Comparison of ENCODE assay signal across 1 cellular context in the genomic region with DNA sequence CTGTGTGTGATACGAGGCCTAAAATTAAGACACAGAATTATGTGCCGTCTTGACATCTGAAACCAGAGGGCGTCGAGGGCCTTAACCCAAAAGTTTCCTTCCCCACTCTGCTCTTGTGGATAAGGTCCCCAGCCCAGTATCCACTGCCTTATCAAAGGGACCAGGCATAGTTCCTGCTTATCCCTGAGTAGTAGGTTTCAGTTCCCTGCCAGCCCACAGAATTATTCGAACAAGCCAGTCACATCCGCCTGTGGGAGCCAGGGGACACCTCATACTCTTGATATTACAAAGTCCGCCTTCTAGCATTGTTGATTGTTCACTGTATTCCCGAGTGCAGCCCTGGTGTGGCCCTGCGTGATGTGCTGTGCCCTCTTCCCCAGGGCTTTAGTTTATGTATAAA.
TF ChIP-seq lines count a peak whose summit lies in the region.

No MANE protein-coding gene starts in this region.

TF ChIP-seq in K562, 482 proteins besides CTCF, POLR2A, EP300 and RAD21 (continued from another document):
- TF ChIP-seq GTF3C2 (IDR thresholded peaks at IDR 0.05; ENCODE audit: borderline replicate concordance, extremely low read depth, insufficient read length) (no peak), RBM14 (IDR thresholded peaks at IDR 0.05; ENCODE audit: borderline replicate concordance, insufficient read depth, low read depth, low read length) (no peak), ZBTB7A (IDR thresholded peaks at IDR 0.05; ENCODE audit: borderline replicate concordance, control insufficient read depth, low read depth, low read length) (no peak), TRIM24 (IDR thresholded peaks at IDR 0.05) (peak; percentile 62 to 69; a peak in 3 of 4 replicates), NFIC (IDR thresholded peaks at IDR 0.05) (peak; percentile 73), STAT5A (IDR thresholded peaks at IDR 0.05; ENCODE audit: borderline replicate concordance, low read length) (peak; percentile 77), NELFE (IDR thresholded peaks at IDR 0.05; ENCODE audit: insufficient read depth, insufficient read length) (no peak), MBD2 (IDR thresholded peaks at IDR 0.05; ENCODE audit: borderline replicate concordance, low read depth) (0 out of 2 replicates have a peak, but pooled peaks have one; percentile 34), POLR2AphosphoS5 (IDR thresholded peaks at IDR 0.05; ENCODE audit: control insufficient read depth, insufficient read depth, low read depth, low read length) (peak; percentile 87), NBN (IDR thresholded peaks at IDR 0.05; ENCODE audit: low read depth) (no peak), ZNF586 (CRISPR knock-in tag; conservative IDR thresholded peaks at IDR 0.05) (no peak), SREBF2 (CRISPR knock-in tag; IDR thresholded peaks at IDR 0.05) (no peak), PCBP2 (IDR thresholded peaks at IDR 0.05; ENCODE audit: low read depth, low read length, poor library complexity, severe bottlenecking) (no peak), LEF1 (IDR thresholded peaks at IDR 0.05) (peak; percentile 58; the same call in 1 of the 2 replicates), CREB1 (IDR thresholded peaks at IDR 0.05) (peak; percentile 31; the same call in 1 of the 2 replicates), CREB1 (CRISPR knock-in tag; IDR thresholded peaks at IDR 0.05) (no peak), CREM (IDR thresholded peaks at IDR 0.05; ENCODE audit: low read depth) (peak; percentile 24; the same call in 1 of the 2 replicates), CBX8 (IDR thresholded peaks at IDR 0.05; ENCODE audit: borderline replicate concordance, extremely low read depth, low read depth, low read length, poor library complexity, severe bottlenecking) (no peak), SP2 (IDR thresholded peaks at IDR 0.05; ENCODE audit: extremely low read depth, low read depth, low read length, poor library complexity, severe bottlenecking) (no peak), CBFA2T2 (conservative IDR thresholded peaks at IDR 0.05) (peak; percentile 89), ZNF780A (CRISPR knock-in tag; IDR thresholded peaks at IDR 0.05) (no peak), ELF4 (CRISPR knock-in tag; IDR thresholded peaks at IDR 0.05) (no peak), POLR2AphosphoS2 (IDR thresholded peaks at IDR 0.05; ENCODE audit: low read length) (no peak), KDM2B (CRISPR knock-in tag; IDR thresholded peaks at IDR 0.05) (no peak), IFI16 (CRISPR knock-in tag; IDR thresholded peaks at IDR 0.05) (no peak), ZNF766 (CRISPR knock-in tag; conservative IDR thresholded peaks at IDR 0.05) (no peak), ZNF324 (CRISPR knock-in tag; IDR thresholded peaks at IDR 0.05) (no peak), CCNT2 (IDR thresholded peaks at IDR 0.05; ENCODE audit: borderline replicate concordance, extremely low read depth, insufficient read length, low read depth, low read length) (peak; percentile 45), ARID1B (IDR thresholded peaks at IDR 0.05) (peak; percentile 91), TCF3 (CRISPR knock-in tag; IDR thresholded peaks at IDR 0.05) (peak; percentile 86), CC2D1A (IDR thresholded peaks at IDR 0.05) (peak; percentile 85), ZNF217 (CRISPR knock-in tag; IDR thresholded peaks at IDR 0.05) (no peak), ZNF77 (CRISPR knock-in tag; IDR thresholded peaks at IDR 0.05) (no peak), CBFA2T3 (IDR thresholded peaks at IDR 0.05) (peak; percentile 94), TEAD4 (IDR thresholded peaks at IDR 0.05; ENCODE audit: low read length) (peak; percentile 93), TEAD4 (CRISPR knock-in tag; IDR thresholded peaks at IDR 0.05; ENCODE audit: borderline replicate concordance) (no peak), PML (IDR thresholded peaks at IDR 0.05; ENCODE audit: low read length) (peak; percentile 79), JUND (IDR thresholded peaks at IDR 0.05; ENCODE audit: borderline replicate concordance, low read depth, low read length) (0 out of 2 replicates have a peak, but pooled peaks have one; percentile 17), JUND (tag; IDR thresholded peaks at IDR 0.05; ENCODE audit: borderline replicate concordance, low read depth, low read length) (no peak; the same call in 2 of the 3 replicates), ZNF316 (IDR thresholded peaks at IDR 0.05) (no peak), TAL1 (IDR thresholded peaks at IDR 0.05) (peak; percentile 92), JUNB (CRISPR knock-in tag; conservative IDR thresholded peaks at IDR 0.05) (no peak)
- TF ChIP-seq, protein P1, sequence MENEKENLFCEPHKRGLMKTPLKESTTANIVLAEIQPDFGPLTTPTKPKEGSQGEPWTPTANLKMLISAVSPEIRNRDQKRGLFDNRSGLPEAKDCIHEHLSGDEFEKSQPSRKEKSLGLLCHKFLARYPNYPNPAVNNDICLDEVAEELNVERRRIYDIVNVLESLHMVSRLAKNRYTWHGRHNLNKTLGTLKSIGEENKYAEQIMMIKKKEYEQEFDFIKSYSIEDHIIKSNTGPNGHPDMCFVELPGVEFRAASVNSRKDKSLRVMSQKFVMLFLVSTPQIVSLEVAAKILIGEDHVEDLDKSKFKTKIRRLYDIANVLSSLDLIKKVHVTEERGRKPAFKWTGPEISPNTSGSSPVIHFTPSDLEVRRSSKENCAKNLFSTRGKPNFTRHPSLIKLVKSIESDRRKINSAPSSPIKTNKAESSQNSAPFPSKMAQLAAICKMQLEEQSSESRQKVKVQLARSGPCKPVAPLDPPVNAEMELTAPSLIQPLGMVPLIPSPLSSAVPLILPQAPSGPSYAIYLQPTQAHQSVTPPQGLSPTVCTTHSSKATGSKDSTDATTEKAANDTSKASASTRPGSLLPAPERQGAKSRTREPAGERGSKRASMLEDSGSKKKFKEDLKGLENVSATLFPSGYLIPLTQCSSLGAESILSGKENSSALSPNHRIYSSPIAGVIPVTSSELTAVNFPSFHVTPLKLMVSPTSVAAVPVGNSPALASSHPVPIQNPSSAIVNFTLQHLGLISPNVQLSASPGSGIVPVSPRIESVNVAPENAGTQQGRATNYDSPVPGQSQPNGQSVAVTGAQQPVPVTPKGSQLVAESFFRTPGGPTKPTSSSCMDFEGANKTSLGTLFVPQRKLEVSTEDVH (IDR thresholded peaks at IDR 0.05; ENCODE audit: low read depth, partially characterized antibody): no peak
- TF ChIP-seq, protein P2, sequence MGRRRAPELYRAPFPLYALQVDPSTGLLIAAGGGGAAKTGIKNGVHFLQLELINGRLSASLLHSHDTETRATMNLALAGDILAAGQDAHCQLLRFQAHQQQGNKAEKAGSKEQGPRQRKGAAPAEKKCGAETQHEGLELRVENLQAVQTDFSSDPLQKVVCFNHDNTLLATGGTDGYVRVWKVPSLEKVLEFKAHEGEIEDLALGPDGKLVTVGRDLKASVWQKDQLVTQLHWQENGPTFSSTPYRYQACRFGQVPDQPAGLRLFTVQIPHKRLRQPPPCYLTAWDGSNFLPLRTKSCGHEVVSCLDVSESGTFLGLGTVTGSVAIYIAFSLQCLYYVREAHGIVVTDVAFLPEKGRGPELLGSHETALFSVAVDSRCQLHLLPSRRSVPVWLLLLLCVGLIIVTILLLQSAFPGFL (CRISPR knock-in tag; IDR thresholded peaks at IDR 0.05): no peak
- TF ChIP-seq, protein P3, sequence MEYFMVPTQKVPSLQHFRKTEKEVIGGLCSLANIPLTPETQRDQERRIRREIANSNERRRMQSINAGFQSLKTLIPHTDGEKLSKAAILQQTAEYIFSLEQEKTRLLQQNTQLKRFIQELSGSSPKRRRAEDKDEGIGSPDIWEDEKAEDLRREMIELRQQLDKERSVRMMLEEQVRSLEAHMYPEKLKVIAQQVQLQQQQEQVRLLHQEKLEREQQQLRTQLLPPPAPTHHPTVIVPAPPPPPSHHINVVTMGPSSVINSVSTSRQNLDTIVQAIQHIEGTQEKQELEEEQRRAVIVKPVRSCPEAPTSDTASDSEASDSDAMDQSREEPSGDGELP (CRISPR knock-in tag; IDR thresholded peaks at IDR 0.05; ENCODE audit: borderline replicate concordance): no peak
